Comparison of ENCODE assay signal across 15 cellular contexts in the genomic region with DNA sequence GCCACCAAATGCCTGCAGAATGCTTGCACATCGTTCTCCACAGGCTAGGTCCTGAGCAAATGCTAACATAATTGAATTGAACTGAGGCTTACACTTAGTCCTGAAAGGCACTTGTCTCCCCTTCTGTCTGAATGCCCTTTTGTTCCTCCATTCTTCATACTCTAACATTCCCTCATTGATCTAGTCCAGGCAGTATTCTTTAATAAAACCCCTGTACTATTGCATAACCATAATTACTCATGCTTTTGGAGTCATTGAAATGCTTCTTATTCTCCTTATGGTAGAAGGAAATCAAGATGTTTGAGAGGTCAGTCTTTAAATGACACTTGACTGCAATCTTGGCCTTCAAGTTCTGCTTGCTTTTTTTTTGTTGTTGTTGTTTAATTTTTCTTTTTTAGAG. TPM values are rescaled to one million over a fixed set of nuclear protein-coding genes. Genes with fewer than 3 reads are reported as not detected.
DNase-seq lines count a peak whose midpoint lies in the region; ATAC-seq and TF ChIP-seq lines count a peak whose summit lies in the region.
"Had no signal": no experiment of that assay in that cellular context is flagged by ENCODE, and none has a peak within 500 bp of the region (broad histone marks: within the 10 kb centered on the region; RNA-seq: fewer than 3 reads in every experiment).

No MANE protein-coding gene starts in this region.

- CTCF ChIA-PET in activated CD8-positive, alpha-beta T cell treated with anti-CD3 and anti-CD28 coated beads for 36 hours (lab: Charles Lee), result no interaction called here
- CTCF ChIA-PET in activated CD8-positive, alpha-beta T cell treated with anti-CD3 and anti-CD28 coated beads, Interleukin-2, amount 10 ng/mL, durations not matched to agents 7 days and 5 days (lab: Charles Lee), result no interaction called here

- no peak for ATAC-seq in activated CD8-positive, alpha-beta T cell treated with anti-CD3 and anti-CD28 coated beads for 36 hours
- ATAC-seq in activated CD8-positive, alpha-beta T cell treated with anti-CD3 and anti-CD28 coated beads, Interleukin-2, amount 10 ng/mL, durations not matched to agents 7 days and 5 days, result no peak
- peak; percentile 40 for ATAC-seq in upper lobe of right lung
- ATAC-seq: left lobe of liver had no signal

- no peaks in the 10 kb centered on the region for H3K27me3 ChIP-seq in upper lobe of right lung
- no peaks in the 10 kb centered on the region for H3K27me3 ChIP-seq in dorsolateral prefrontal cortex
- H3K27me3 ChIP-seq: right lobe of liver had no signal

- H3K36me3 ChIP-seq in upper lobe of right lung, result peaks cover 21% of the 10 kb centered on the region

- H3K27me3 Mint-ChIP-seq in activated CD8-positive, alpha-beta T cell treated with anti-CD3 and anti-CD28 coated beads for 36 hours, result no peaks in the 10 kb centered on the region
- no peaks in the 10 kb centered on the region for H3K27me3 Mint-ChIP-seq in activated CD8-positive, alpha-beta T cell treated with anti-CD3 and anti-CD28 coated beads, Interleukin-2, amount 10 ng/mL, durations not matched to agents 7 days and 5 days (ENCODE audit: low read depth)
- no peaks in the 10 kb centered on the region for H3K27me3 Mint-ChIP-seq in activated T-helper 1 cell treated with anti-CD3 and anti-CD28 coated beads, Interleukin-12 subunit alpha, Interleukin-12 subunit beta, Interleukin-2, Interleukin-4 antibody, amounts not matched to agents 30 ng/mL and 10 ng/mL and 1 ng/mL, durations not matched to agents 14 hours and 24 hours and 36 hours (ENCODE audit: insufficient read depth)

- no peaks in the 10 kb centered on the region for H3K9me3 ChIP-seq in upper lobe of right lung
- H3K9me3 ChIP-seq: right lobe of liver had no signal

- no peaks in the 10 kb centered on the region for H3K9me3 Mint-ChIP-seq in activated CD8-positive, alpha-beta T cell treated with anti-CD3 and anti-CD28 coated beads for 36 hours
- H3K9me3 Mint-ChIP-seq in activated CD8-positive, alpha-beta T cell treated with anti-CD3 and anti-CD28 coated beads, Interleukin-2, amount 10 ng/mL, durations not matched to agents 7 days and 5 days (ENCODE audit: insufficient read depth), result no peaks in the 10 kb centered on the region
- H3K9me3 Mint-ChIP-seq in activated T-helper 1 cell treated with anti-CD3 and anti-CD28 coated beads, Interleukin-12 subunit alpha, Interleukin-12 subunit beta, Interleukin-2, Interleukin-4 antibody, amounts not matched to agents 30 ng/mL and 10 ng/mL and 1 ng/mL, durations not matched to agents 14 hours and 24 hours and 36 hours, result no peaks in the 10 kb centered on the region
- H3K9me3 Mint-ChIP-seq: endodermal cell had no signal

- H3K36me3 Mint-ChIP-seq in activated CD8-positive, alpha-beta T cell treated with anti-CD3 and anti-CD28 coated beads for 36 hours (ENCODE audit: low read depth), result peaks cover 15% of the 10 kb centered on the region
- H3K36me3 Mint-ChIP-seq in activated CD8-positive, alpha-beta T cell treated with anti-CD3 and anti-CD28 coated beads, Interleukin-2, amount 10 ng/mL, durations not matched to agents 7 days and 5 days (ENCODE audit: low read depth), result peaks cover 17% of the 10 kb centered on the region
- H3K36me3 Mint-ChIP-seq in activated T-helper 1 cell treated with anti-CD3 and anti-CD28 coated beads, Interleukin-12 subunit alpha, Interleukin-12 subunit beta, Interleukin-2, Interleukin-4 antibody, amounts not matched to agents 30 ng/mL and 10 ng/mL and 1 ng/mL, durations not matched to agents 14 hours and 24 hours and 36 hours (ENCODE audit: low read depth), result peaks cover 20% of the 10 kb centered on the region

- H3K4me3 ChIP-seq in upper lobe of right lung (no peak overlapping the region), dorsolateral prefrontal cortex (no peak overlapping the region)
- H3K4me3 ChIP-seq: right lobe of liver had no signal

- TF ChIP-seq CTCF in activated CD8-positive, alpha-beta T cell treated with anti-CD3 and anti-CD28 coated beads for 36 hours (IDR thresholded peaks at IDR 0.05), result no peak
- TF ChIP-seq CTCF in upper lobe of right lung (IDR thresholded peaks at IDR 0.05), result no peak
- no peak for TF ChIP-seq CTCF in dorsolateral prefrontal cortex (IDR thresholded peaks at IDR 0.05 in 54 of 56, conservative IDR thresholded peaks at IDR 0.05 in 2 of 56; ENCODE audit: low read depth in 1 of 56, partially characterized antibody in 56 of 56)

- intact Hi-C loops in activated CD8-positive, alpha-beta T cell treated with anti-CD3 and anti-CD28 coated beads for 36 hours (cut with micrococcal nuclease), result no loop called here
- intact Hi-C loops in activated T-helper 1 cell treated with anti-CD3 and anti-CD28 coated beads, Interleukin-12 subunit alpha, Interleukin-12 subunit beta, Interleukin-2, Interleukin-4 antibody, amounts not matched to agents 30 ng/mL and 10 ng/mL and 1 ng/mL, durations not matched to agents 14 hours and 24 hours and 36 hours (cut with micrococcal nuclease), result no loop called here
- intact Hi-C loops in upper lobe of right lung (cut with DNase I) (no loop called here), dorsolateral prefrontal cortex (cut with DNase I) (no loop called here)

- H3K27ac ChIP-seq in upper lobe of right lung (peak overlapping the region; percentile 28), dorsolateral prefrontal cortex (peak overlapping the region in 10 of 59 donors; percentile 1 to 49 (median 14))

- peaks cover 36% of the 10 kb centered on the region for H3K4me1 ChIP-seq in upper lobe of right lung
- H3K4me1 ChIP-seq: right lobe of liver had no signal

- H3K4me1 Mint-ChIP-seq in activated CD8-positive, alpha-beta T cell treated with anti-CD3 and anti-CD28 coated beads for 36 hours (ENCODE audit: low read depth), result peaks cover 28% of the 10 kb centered on the region
- peaks cover 20% of the 10 kb centered on the region for H3K4me1 Mint-ChIP-seq in activated CD8-positive, alpha-beta T cell treated with anti-CD3 and anti-CD28 coated beads, Interleukin-2, amount 10 ng/mL, durations not matched to agents 7 days and 5 days (ENCODE audit: low read depth)
- H3K4me1 Mint-ChIP-seq in activated T-helper 1 cell treated with anti-CD3 and anti-CD28 coated beads, Interleukin-12 subunit alpha, Interleukin-12 subunit beta, Interleukin-2, Interleukin-4 antibody, amounts not matched to agents 30 ng/mL and 10 ng/mL and 1 ng/mL, durations not matched to agents 14 hours and 24 hours and 36 hours (ENCODE audit: low read depth), result peaks cover 27% of the 10 kb centered on the region

- H3K4me3 Mint-ChIP-seq in activated CD8-positive, alpha-beta T cell treated with anti-CD3 and anti-CD28 coated beads for 36 hours, result no peak overlapping the region
- H3K4me3 Mint-ChIP-seq in activated CD8-positive, alpha-beta T cell treated with anti-CD3 and anti-CD28 coated beads, Interleukin-2, amount 10 ng/mL, durations not matched to agents 7 days and 5 days, result no peak overlapping the region
- H3K4me3 Mint-ChIP-seq in activated T-helper 1 cell treated with anti-CD3 and anti-CD28 coated beads, Interleukin-12 subunit alpha, Interleukin-12 subunit beta, Interleukin-2, Interleukin-4 antibody, amounts not matched to agents 30 ng/mL and 10 ng/mL and 1 ng/mL, durations not matched to agents 14 hours and 24 hours and 36 hours, result no peak overlapping the region
- H3K4me3 Mint-ChIP-seq: endodermal cell had no signal

- H3K27ac Mint-ChIP-seq in activated CD8-positive, alpha-beta T cell treated with anti-CD3 and anti-CD28 coated beads for 36 hours, result peak overlapping the region; percentile 17
- no peak overlapping the region for H3K27ac Mint-ChIP-seq in activated CD8-positive, alpha-beta T cell treated with anti-CD3 and anti-CD28 coated beads, Interleukin-2, amount 10 ng/mL, durations not matched to agents 7 days and 5 days
- peak overlapping the region; percentile 52 for H3K27ac Mint-ChIP-seq in activated T-helper 1 cell treated with anti-CD3 and anti-CD28 coated beads, Interleukin-12 subunit alpha, Interleukin-12 subunit beta, Interleukin-2, Interleukin-4 antibody, amounts not matched to agents 30 ng/mL and 10 ng/mL and 1 ng/mL, durations not matched to agents 14 hours and 24 hours and 36 hours
- H3K27ac Mint-ChIP-seq: endodermal cell had no signal

- DNase-seq in activated CD8-positive, alpha-beta T cell treated with anti-CD3 and anti-CD28 coated beads for 36 hours, result no peak
- DNase-seq in activated CD8-positive, alpha-beta T cell treated with anti-CD3 and anti-CD28 coated beads, Interleukin-2, amount 10 ng/mL, durations not matched to agents 7 days and 5 days, result no peak
- no peak for DNase-seq in activated T-helper 1 cell treated with anti-CD3 and anti-CD28 coated beads, Interleukin-12 subunit alpha, Interleukin-12 subunit beta, Interleukin-2, Interleukin-4 antibody, amounts not matched to agents 30 ng/mL and 10 ng/mL and 1 ng/mL, durations not matched to agents 14 hours and 24 hours and 36 hours (ENCODE audit: low spot score)
- DNase-seq in foreskin melanocyte (peak; percentile 82), upper lobe of right lung (no peak), SKM-1 treated with dmso at 0.1 percent for 144 hours (lab: John Stamatoyannopoulos, UW; ENCODE audit: unreplicated experiment) (no peak), dorsolateral prefrontal cortex (no peak), NCI-H1436 (lab: John Stamatoyannopoulos, UW) (no peak)
- DNase-seq: activated T-cell treated with anti-CD3 and anti-CD28 coated beads, Interleukin-2, amount 50 U/mL, for 48 hours; AML-193; endodermal cell; NCI-H524 treated with DMSO at 0.1 percent for 48 hours; right lobe of liver; T-helper 9 cell had no signal

- POLR2A ChIA-PET in activated CD8-positive, alpha-beta T cell treated with anti-CD3 and anti-CD28 coated beads for 36 hours (lab: Charles Lee), result no interaction called here
- POLR2A ChIA-PET in activated CD8-positive, alpha-beta T cell treated with anti-CD3 and anti-CD28 coated beads, Interleukin-2, amount 10 ng/mL, durations not matched to agents 7 days and 5 days (lab: Charles Lee), result no interaction called here

RNA-seq across cellular contexts. Expression of gene PI4K2A, which starts 7.1 kb away (rescaled TPM):
- total RNA-seq in activated CD8-positive, alpha-beta T cell treated with anti-CD3 and anti-CD28 coated beads for 36 hours, result 1 to 10 TPM; 8.4 to 8.5 TPM
- total RNA-seq in activated CD8-positive, alpha-beta T cell treated with anti-CD3 and anti-CD28 coated beads, Interleukin-2, amount 10 ng/mL, durations not matched to agents 7 days and 5 days, result 1 to 10 TPM; 8.9 to 9.5 TPM
- 19.3 and 19.7 TPM in 2 replicates for total RNA-seq in activated T-helper 1 cell treated with anti-CD3 and anti-CD28 coated beads, Interleukin-12 subunit alpha, Interleukin-12 subunit beta, Interleukin-2, Interleukin-4 antibody, amounts not matched to agents 30 ng/mL and 10 ng/mL and 1 ng/mL, durations not matched to agents 14 hours and 24 hours and 36 hours
- total RNA-seq in upper lobe of right lung, result 28.3 TPM
- total RNA-seq in dorsolateral prefrontal cortex, result 10 to 100 TPM; 17.4 to 40.1 (median 31.7) TPM

RNA-seq across cellular contexts. Expression of gene MORN4, which starts 14.3 kb away (rescaled TPM):
- total RNA-seq in activated CD8-positive, alpha-beta T cell treated with anti-CD3 and anti-CD28 coated beads for 36 hours, result 1 to 10 TPM; 3.2 to 3.9 TPM
- 1 to 10 TPM; 1.1 to 1.2 TPM for total RNA-seq in activated CD8-positive, alpha-beta T cell treated with anti-CD3 and anti-CD28 coated beads, Interleukin-2, amount 10 ng/mL, durations not matched to agents 7 days and 5 days
- total RNA-seq in activated T-helper 1 cell treated with anti-CD3 and anti-CD28 coated beads, Interleukin-12 subunit alpha, Interleukin-12 subunit beta, Interleukin-2, Interleukin-4 antibody, amounts not matched to agents 30 ng/mL and 10 ng/mL and 1 ng/mL, durations not matched to agents 14 hours and 24 hours and 36 hours, result 1.9 TPM in 2 replicates
- total RNA-seq in upper lobe of right lung, result 3.8 TPM
- 10 to 100 TPM; 13.6 to 56.9 (median 33.3) TPM for total RNA-seq in dorsolateral prefrontal cortex

RNA-seq across cellular contexts. Expression of gene AVPI1, which starts 39.5 kb away (rescaled TPM):
- 1 to 10 TPM; 2.5 to 3.0 TPM for total RNA-seq in activated CD8-positive, alpha-beta T cell treated with anti-CD3 and anti-CD28 coated beads for 36 hours
- 1 to 10 TPM; 1.1 to 1.7 TPM for total RNA-seq in activated CD8-positive, alpha-beta T cell treated with anti-CD3 and anti-CD28 coated beads, Interleukin-2, amount 10 ng/mL, durations not matched to agents 7 days and 5 days
- total RNA-seq in activated T-helper 1 cell treated with anti-CD3 and anti-CD28 coated beads, Interleukin-12 subunit alpha, Interleukin-12 subunit beta, Interleukin-2, Interleukin-4 antibody, amounts not matched to agents 30 ng/mL and 10 ng/mL and 1 ng/mL, durations not matched to agents 14 hours and 24 hours and 36 hours, result 0.66 and 0.93 TPM in 2 replicates
- total RNA-seq in upper lobe of right lung (20.5 TPM), dorsolateral prefrontal cortex (10 to 100 TPM; 15.7 to 41.1 (median 27.6) TPM)

RNA-seq across cellular contexts. Expression of gene C10orf62, which starts 58.0 kb away (rescaled TPM):
- not detected for total RNA-seq in activated CD8-positive, alpha-beta T cell treated with anti-CD3 and anti-CD28 coated beads for 36 hours
- not detected for total RNA-seq in activated CD8-positive, alpha-beta T cell treated with anti-CD3 and anti-CD28 coated beads, Interleukin-2, amount 10 ng/mL, durations not matched to agents 7 days and 5 days
- total RNA-seq in activated T-helper 1 cell treated with anti-CD3 and anti-CD28 coated beads, Interleukin-12 subunit alpha, Interleukin-12 subunit beta, Interleukin-2, Interleukin-4 antibody, amounts not matched to agents 30 ng/mL and 10 ng/mL and 1 ng/mL, durations not matched to agents 14 hours and 24 hours and 36 hours, result not detected in 2 replicates
- total RNA-seq in upper lobe of right lung (not detected), dorsolateral prefrontal cortex (1 to 10 TPM in 34 of 120 experiments, under 1 TPM in 48, not detected in 38; 0.34 to 2.5 (median 0.89) TPM)
- total RNA-seq: endodermal cell had no signal
